In the genomic region with DNA sequence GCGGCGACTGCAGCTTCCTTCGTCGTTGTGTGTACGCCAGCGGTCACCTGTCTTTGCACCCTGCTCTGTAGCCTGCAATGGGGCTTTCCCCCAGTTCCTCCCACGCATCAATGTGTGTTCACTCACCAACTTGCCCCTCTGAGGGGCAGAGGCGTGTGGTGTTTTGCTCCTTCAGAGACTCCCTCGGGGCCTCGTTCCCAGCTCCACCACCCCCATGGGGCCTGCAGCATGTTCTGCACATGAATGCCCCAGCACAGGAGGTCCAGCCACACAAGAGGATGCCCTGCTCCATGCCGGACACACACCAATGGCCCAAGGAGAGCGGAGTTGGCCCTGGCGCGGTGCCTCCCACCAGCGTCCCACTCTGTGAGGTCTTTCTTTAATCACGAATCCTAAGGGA, we compare ENCODE assay signal across 7 cellular contexts.
DNase-seq lines count a peak whose midpoint lies in the region; ATAC-seq and TF ChIP-seq lines count a peak whose summit lies in the region.
"Not testable (repeated sequence)": the region's sequence is repeated elsewhere in the genome, so short reads cannot be mapped to it uniquely, and the experiment has no call there.

No MANE protein-coding gene starts in this region.

- H3K9me3 ChIP-seq in BLaER1: not testable (repeated sequence)

- not testable (repeated sequence) for H3K79me2 ChIP-seq in GM23338 (replicated peaks; ENCODE audit: insufficient read depth)

- not testable (repeated sequence) for H3K4me1 Mint-ChIP-seq in GM23338; activated B cell treated with CpG ODN at 0.5 μM for 24 hours; central memory CD8-positive, alpha-beta T cell; memory B cell; stimulated activated naive B cell treated with anti-CD40 and anti-IgM and Interleukin-4, amounts not matched to agents 10 μg/mL and 1 μg/mL and 100 μg/mL, for 72 hours

- H4K20me1 ChIP-seq in BLaER1; GM23338 (replicated peaks; ENCODE audit: insufficient read depth): not testable (repeated sequence)

- not testable (repeated sequence) for TF ChIP-seq CTCF in GM23338 (conservative IDR thresholded peaks at IDR 0.05; ENCODE audit: low read depth in 2 of 2); activated B cell treated with CpG ODN at 0.5 μM for 24 hours (IDR thresholded peaks at IDR 0.05)

- H3K9me2 ChIP-seq in GM23338 (ENCODE audit: insufficient read depth): not testable (repeated sequence)

- H3K27ac Mint-ChIP-seq in GM23338: peak overlapping the region; percentile 70; the same call in 1 of the 2 replicates
- not testable (repeated sequence) for H3K27ac Mint-ChIP-seq in activated B cell treated with CpG ODN at 0.5 μM for 24 hours; memory B cell; stimulated activated naive B cell treated with anti-CD40 and anti-IgM and Interleukin-4, amounts not matched to agents 10 μg/mL and 1 μg/mL and 100 μg/mL, for 72 hours
- H3K27ac Mint-ChIP-seq in central memory CD8-positive, alpha-beta T cell (ENCODE audit: low read depth): peak overlapping the region; percentile 51

- H3K4me1 ChIP-seq in BLaER1: peaks cover 11% of the 10 kb centered on the region
- H3K4me1 ChIP-seq in GM23338 (ENCODE audit: insufficient read depth): not testable (repeated sequence)

- not testable (repeated sequence) for H2AFZ ChIP-seq in GM23338

- not testable (repeated sequence) for H3K4me3 ChIP-seq in BLaER1, GM23338

- not testable (repeated sequence) for H3K36me3 Mint-ChIP-seq in GM23338 (ENCODE audit: low read depth); activated B cell treated with CpG ODN at 0.5 μM for 24 hours (ENCODE audit: low read depth); central memory CD8-positive, alpha-beta T cell (ENCODE audit: insufficient read depth); memory B cell; stimulated activated naive B cell treated with anti-CD40 and anti-IgM and Interleukin-4, amounts not matched to agents 10 μg/mL and 1 μg/mL and 100 μg/mL, for 72 hours

- not testable (repeated sequence) for H3K36me3 ChIP-seq in BLaER1; GM23338 (ENCODE audit: insufficient read depth)

- POLR2A ChIA-PET in activated B cell treated with CpG ODN at 0.5 μM for 24 hours (lab: Charles Lee): not testable (repeated sequence)

- CTCF ChIA-PET in activated B cell treated with CpG ODN at 0.5 μM for 24 hours (lab: Charles Lee): not testable (repeated sequence)

- not testable (repeated sequence) for H3K27me3 Mint-ChIP-seq in GM23338 (ENCODE audit: insufficient read depth, low read depth, poor library complexity); activated B cell treated with CpG ODN at 0.5 μM for 24 hours; central memory CD8-positive, alpha-beta T cell; memory B cell; stimulated activated naive B cell treated with anti-CD40 and anti-IgM and Interleukin-4, amounts not matched to agents 10 μg/mL and 1 μg/mL and 100 μg/mL, for 72 hours

- not testable (repeated sequence) for H3K27ac ChIP-seq in BLaER1; GM23338 (ENCODE audit: low read depth)

- not testable (repeated sequence) for H3K9ac ChIP-seq in BLaER1

- H3K27me3 ChIP-seq in BLaER1; GM23338 (ENCODE audit: insufficient read depth): not testable (repeated sequence)

- intact Hi-C loops in activated B cell treated with CpG ODN at 0.5 μM for 24 hours (cut with micrococcal nuclease); posterior vena cava (cut with DNase I): not testable (repeated sequence)

- H3F3A ChIP-seq in GM23338 (replicated peaks; ENCODE audit: low read depth): not testable (repeated sequence)

- not testable (repeated sequence) for ATAC-seq in GM23338; central memory CD8-positive, alpha-beta T cell (replicated peaks; ENCODE audit: extremely low read depth, poor library complexity, severe bottlenecking)
- ATAC-seq in activated B cell treated with CpG ODN at 0.5 μM for 24 hours (ENCODE audit: low read depth): peak; percentile 66
- ATAC-seq in memory B cell (ENCODE audit: low read depth): peak; percentile 83
- ATAC-seq in stimulated activated naive B cell treated with anti-CD40 and anti-IgM and Interleukin-4, amounts not matched to agents 10 μg/mL and 1 μg/mL and 100 μg/mL, for 72 hours (replicated peaks): peak; percentile 52 to 65

- not testable (repeated sequence) for H3K4me3 Mint-ChIP-seq in GM23338; activated B cell treated with CpG ODN at 0.5 μM for 24 hours; central memory CD8-positive, alpha-beta T cell; memory B cell; stimulated activated naive B cell treated with anti-CD40 and anti-IgM and Interleukin-4, amounts not matched to agents 10 μg/mL and 1 μg/mL and 100 μg/mL, for 72 hours

- H3K4me2 ChIP-seq in BLaER1: peak overlapping the region; percentile 65
- not testable (repeated sequence) for H3K4me2 ChIP-seq in GM23338

- H3K9me3 Mint-ChIP-seq in GM23338; activated B cell treated with CpG ODN at 0.5 μM for 24 hours; central memory CD8-positive, alpha-beta T cell; memory B cell; stimulated activated naive B cell treated with anti-CD40 and anti-IgM and Interleukin-4, amounts not matched to agents 10 μg/mL and 1 μg/mL and 100 μg/mL, for 72 hours: not testable (repeated sequence)

- DNase-seq in GM23338 (ENCODE audit: low spot score); activated B cell treated with CpG ODN at 0.5 μM for 24 hours; central memory CD8-positive, alpha-beta T cell (ENCODE audit: low spot score in 2 of 2); memory B cell (ENCODE audit: low spot score in 2 of 2); stimulated activated naive B cell treated with anti-CD40 and anti-IgM and Interleukin-4, amounts not matched to agents 10 μg/mL and 1 μg/mL and 100 μg/mL, for 72 hours: not testable (repeated sequence)
- peak; percentile 72 for DNase-seq in posterior vena cava (ENCODE audit: low spot score)
